ENCODE assay signal across 16 cellular contexts in genomic region chr14:74648643-74649042, GRCh38. TPM values are rescaled to one million over a fixed set of nuclear protein-coding genes. Genes with fewer than 3 reads are reported as not detected.
A peak's percentile ranks its signal among the peaks of the same experiment; 100 is the strongest.
DNase-seq lines count a peak whose midpoint lies in the region; ATAC-seq and TF ChIP-seq lines count a peak whose summit lies in the region.
"Had no signal": no experiment of that assay in that cellular context is flagged by ENCODE, and none has a peak within 500 bp of the region (broad histone marks: within the 10 kb centered on the region; RNA-seq: fewer than 3 reads in every experiment).

No MANE protein-coding gene starts in this region.

- DNase-seq in activated CD8-positive, alpha-beta memory T cell treated with anti-CD3 and anti-CD28 coated beads for 24 hours = peak; percentile 43
- no peak for DNase-seq in activated CD8-positive, alpha-beta memory T cell treated with anti-CD3 and anti-CD28 coated beads, Interleukin-2, amount 50 U/mL, for 48 hours
- DNase-seq in ascending aorta (ENCODE audit: low spot score in 2 of 2) (no peak), hepatocyte (ENCODE audit: low spot score) (no peak), upper lobe of right lung (no peak), middle frontal gyrus (ENCODE audit: extremely low spot score, low spot score) (no peak)
- DNase-seq in activated effector memory CD4-positive, alpha-beta T cell treated with anti-CD3 and anti-CD28 coated beads, Interleukin-2, amount 50 U/mL, for 16 hours = no peak
- DNase-seq: 8988T; Calu3; effector memory CD4-positive, alpha-beta T cell; left lung; mucosa of descending colon; NCI-H526 treated with DMSO at 0.1 percent for 48 hours; stimulated activated CD8-positive, alpha-beta memory T cell treated with anti-CD3 and anti-CD28 coated beads, Interleukin-4, amount 100 ng/mL, for 48 hours had no signal

- no peaks in the 10 kb centered on the region for H3K79me2 ChIP-seq in hepatocyte

- H3K27ac ChIP-seq in ascending aorta = peak overlapping the region; percentile 84 to 90
- peak overlapping the region; percentile 60 for H3K27ac ChIP-seq in hepatocyte
- peak overlapping the region; percentile 32 for H3K27ac ChIP-seq in upper lobe of right lung
- H3K27ac ChIP-seq: neural progenitor cell had no signal

- H3K4me2 ChIP-seq in hepatocyte = peak overlapping the region; percentile 31
- H3K4me2 ChIP-seq: neural progenitor cell had no signal

- no peak for TF ChIP-seq CTCF in ascending aorta (IDR thresholded peaks at IDR 0.05)
- TF ChIP-seq CTCF in hepatocyte (IDR thresholded peaks at IDR 0.05; ENCODE audit: poor library complexity) = no peak
- no peak for TF ChIP-seq CTCF in upper lobe of right lung (IDR thresholded peaks at IDR 0.05)

- WGBS in hepatocyte (ENCODE audit: low lambda C conversion rate, missing lambda C conversion rate) = 71% methylated on average over 9 of the region's 9 CpGs

- intact Hi-C loops in ascending aorta (cut with DNase I) = no loop called here
- intact Hi-C loops in upper lobe of right lung (cut with DNase I) = no loop called here

- ATAC-seq in upper lobe of right lung (peak; percentile 13), GM18873 (IDR thresholded peaks at IDR 0.05; ENCODE audit: low FRiP score, unreplicated experiment) (no peak)
- ATAC-seq: left lung had no signal

- H3K4me1 ChIP-seq in ascending aorta (peaks cover 36 to 51% of the 10 kb centered on the region in 2 donors), hepatocyte (ENCODE audit: insufficient read depth) (peaks cover 21% of the 10 kb centered on the region), upper lobe of right lung (peaks cover 11% of the 10 kb centered on the region)
- H3K4me1 ChIP-seq: left lung had no signal

- H3K36me3 ChIP-seq in ascending aorta (no peaks in the 10 kb centered on the region), hepatocyte (replicated peaks; ENCODE audit: insufficient read depth, low read depth) (no peaks in the 10 kb centered on the region), upper lobe of right lung (no peaks in the 10 kb centered on the region)
- H3K36me3 ChIP-seq: left lung, neural progenitor cell had no signal

- no peak overlapping the region for H2AFZ ChIP-seq in hepatocyte
- H2AFZ ChIP-seq: neural progenitor cell had no signal

- H4K20me1 ChIP-seq in hepatocyte (ENCODE audit: insufficient read depth, poor library complexity, severe bottlenecking) = no peaks in the 10 kb centered on the region

- H3K4me3 ChIP-seq in ascending aorta = no peak overlapping the region
- no peak overlapping the region for H3K4me3 ChIP-seq in hepatocyte
- no peak overlapping the region for H3K4me3 ChIP-seq in upper lobe of right lung
- H3K4me3 ChIP-seq: left lung, mucosa of descending colon, neural progenitor cell had no signal

- H3K9me3 ChIP-seq in ascending aorta = no peaks in the 10 kb centered on the region
- H3K9me3 ChIP-seq in hepatocyte (ENCODE audit: low read depth) = no peaks in the 10 kb centered on the region
- H3K9me3 ChIP-seq in upper lobe of right lung = no peaks in the 10 kb centered on the region
- H3K9me3 ChIP-seq: left lung, mucosa of descending colon had no signal

- H3K27me3 ChIP-seq in ascending aorta (no peaks in the 10 kb centered on the region), hepatocyte (no peaks in the 10 kb centered on the region), upper lobe of right lung (no peaks in the 10 kb centered on the region)
- H3K27me3 ChIP-seq: neural progenitor cell had no signal

- no peaks in the 10 kb centered on the region for H3K9me2 ChIP-seq in hepatocyte (replicated peaks; ENCODE audit: insufficient read depth)

RNA-seq across cellular contexts. Expression of gene LTBP2, which starts 36.6 kb away (rescaled TPM):
- total RNA-seq in ascending aorta = 383 TPM
- total RNA-seq in hepatocyte = 3.0 and 8.6 TPM in 2 replicates
- polyA plus RNA-seq in hepatocyte = 6.7 and 7.6 TPM in 2 replicates
- 117 TPM for total RNA-seq in upper lobe of right lung

Comparison
In these comparisons a context has a peak if more than half of its experiments do, and no peak if none do; other contexts are left out.
1. H3K27ac ChIP-seq: peak in every context shown above with its lines; median percentile 87 in ascending aorta; 60 in hepatocyte; 32 in upper lobe of right lung.
2. RNA of gene LTBP2, which starts 36.6 kb away (total RNA-seq): 383 TPM in ascending aorta (single experiment) and 117 TPM in upper lobe of right lung (single experiment); 3.0 to 8.6 TPM in hepatocyte; every median in the first group is over 10 times any median in the second.